1 cellular context compared by ENCODE assay signal in the genomic region with DNA sequence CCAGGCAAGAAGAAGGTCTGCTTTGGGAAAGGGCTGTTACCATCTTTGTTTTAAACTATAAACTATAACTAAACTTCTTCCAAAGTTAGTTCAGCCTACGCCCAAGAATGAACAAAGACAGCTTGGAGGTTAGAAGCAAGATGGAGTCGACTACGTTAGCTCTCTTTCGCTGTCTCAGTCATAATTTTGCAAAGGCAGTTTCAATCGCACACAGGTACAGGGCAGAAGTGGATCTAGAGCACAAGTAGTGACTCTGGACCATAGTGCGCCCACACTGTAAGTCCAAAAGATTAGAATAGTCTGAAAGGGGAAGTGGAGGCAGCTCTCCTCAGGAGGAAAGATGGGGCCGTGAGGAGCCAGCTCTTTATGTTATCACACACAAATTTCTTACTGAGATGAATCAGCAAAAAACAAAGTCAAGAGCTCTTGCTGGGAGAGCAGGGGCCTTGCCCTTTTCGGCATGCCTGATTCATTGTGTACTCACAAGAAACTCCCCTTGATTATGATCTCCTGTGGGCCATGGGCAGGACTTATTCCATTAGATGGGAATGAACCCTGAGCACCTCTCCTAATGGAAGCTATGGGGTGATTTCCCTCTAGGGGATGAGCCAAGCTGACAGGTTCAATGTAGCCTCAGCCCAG.
TF ChIP-seq lines count a peak whose summit lies in the region.

No MANE protein-coding gene starts in this region.

TF ChIP-seq in SK-N-SH, 30 proteins besides CTCF, POLR2A, EP300 and RAD21 (continued from another document):
- TF ChIP-seq, protein P1, sequence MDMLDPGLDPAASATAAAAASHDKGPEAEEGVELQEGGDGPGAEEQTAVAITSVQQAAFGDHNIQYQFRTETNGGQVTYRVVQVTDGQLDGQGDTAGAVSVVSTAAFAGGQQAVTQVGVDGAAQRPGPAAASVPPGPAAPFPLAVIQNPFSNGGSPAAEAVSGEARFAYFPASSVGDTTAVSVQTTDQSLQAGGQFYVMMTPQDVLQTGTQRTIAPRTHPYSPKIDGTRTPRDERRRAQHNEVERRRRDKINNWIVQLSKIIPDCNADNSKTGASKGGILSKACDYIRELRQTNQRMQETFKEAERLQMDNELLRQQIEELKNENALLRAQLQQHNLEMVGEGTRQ (IDR thresholded peaks at IDR 0.05; ENCODE audit: borderline replicate concordance, low read depth, low read length), result no peak
- TF ChIP-seq, protein P2, sequence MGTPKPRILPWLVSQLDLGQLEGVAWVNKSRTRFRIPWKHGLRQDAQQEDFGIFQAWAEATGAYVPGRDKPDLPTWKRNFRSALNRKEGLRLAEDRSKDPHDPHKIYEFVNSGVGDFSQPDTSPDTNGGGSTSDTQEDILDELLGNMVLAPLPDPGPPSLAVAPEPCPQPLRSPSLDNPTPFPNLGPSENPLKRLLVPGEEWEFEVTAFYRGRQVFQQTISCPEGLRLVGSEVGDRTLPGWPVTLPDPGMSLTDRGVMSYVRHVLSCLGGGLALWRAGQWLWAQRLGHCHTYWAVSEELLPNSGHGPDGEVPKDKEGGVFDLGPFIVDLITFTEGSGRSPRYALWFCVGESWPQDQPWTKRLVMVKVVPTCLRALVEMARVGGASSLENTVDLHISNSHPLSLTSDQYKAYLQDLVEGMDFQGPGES (IDR thresholded peaks at IDR 0.05; ENCODE audit: low read depth, low read length), result no peak
- no peak for TF ChIP-seq CHD2 (IDR thresholded peaks at IDR 0.05; ENCODE audit: low read length, partially characterized antibody)
- TF ChIP-seq YY1 (IDR thresholded peaks at IDR 0.05; ENCODE audit: low read depth), result no peak
- no peak for TF ChIP-seq TCF12 (IDR thresholded peaks at IDR 0.05)
- TF ChIP-seq FOSL2 (IDR thresholded peaks at IDR 0.05; ENCODE audit: borderline replicate concordance, low read depth), result no peak
- no peak for TF ChIP-seq TAF1 (IDR thresholded peaks at IDR 0.05; ENCODE audit: borderline replicate concordance, low read depth, low read length)
